Comparison of ENCODE assay signal across 10 cellular contexts in genomic region chr1:229204863-229205777, GRCh38.
DNase-seq lines count a peak whose midpoint lies in the region; ATAC-seq and TF ChIP-seq lines count a peak whose summit lies in the region.
"Had no signal": no experiment of that assay in that cellular context is flagged by ENCODE, and none has a peak within 500 bp of the region (broad histone marks: within the 10 kb centered on the region; RNA-seq: fewer than 3 reads in every experiment).

No MANE protein-coding gene starts in this region.

- peaks cover 36% of the 10 kb centered on the region for H3K4me1 Mint-ChIP-seq in activated T-cell treated with anti-CD3 and anti-CD28 coated beads, Interleukin-2, amount 50 U/mL, for 72 hours (ENCODE audit: low read depth)

- peak overlapping the region; percentile 27 to 62 for H3K4me3 Mint-ChIP-seq in activated T-cell treated with anti-CD3 and anti-CD28 coated beads, Interleukin-2, amount 50 U/mL, for 72 hours

- 66 to 75% (median 70%) methylated on average over 16 to 17 of the region's 17 CpGs for WGBS in stomach, 5 donors

- H3K9me3 ChIP-seq in right atrium auricular region (no peaks in the 10 kb centered on the region), stomach (no peaks in the 10 kb centered on the region)

- TF ChIP-seq EP300 in stomach (IDR thresholded peaks at IDR 0.05): no peak

- H3K4me1 ChIP-seq in right atrium auricular region: peaks cover 0 to 21% of the 10 kb centered on the region in 2 donors
- H3K4me1 ChIP-seq in stomach: peaks cover 9 to 61% (median 22%) of the 10 kb centered on the region in 4 donors

- peak; percentile 56 to 57 for ATAC-seq in activated T-cell treated with anti-CD3 and anti-CD28 coated beads, Interleukin-2, amount 50 U/mL, for 72 hours (replicated peaks in 1 of 2)
- ATAC-seq in HG03520 (IDR thresholded peaks at IDR 0.05; ENCODE audit: unreplicated experiment) (no peak), HG03159 (IDR thresholded peaks at IDR 0.05; ENCODE audit: unreplicated experiment) (no peak)

- DNase-seq in NCI-H1694 (lab: John Stamatoyannopoulos, UW) (peak; percentile 12), NCI-H1694 treated with DMSO at 0.1 percent for 48 hours (lab: John Stamatoyannopoulos, UW) (no peak), right atrium auricular region (ENCODE audit: low spot score) (no peak), stomach (no peak), COR-L47 (lab: John Stamatoyannopoulos, UW) (no peak)
- DNase-seq in activated T-cell treated with anti-CD3 and anti-CD28 coated beads, Interleukin-2, amount 50 U/mL, for 72 hours: no peak
- DNase-seq: 8988T; effector CD4-positive, alpha-beta T cell had no signal

- H3K4me3 ChIP-seq in right atrium auricular region: no peak overlapping the region
- no peak overlapping the region for H3K4me3 ChIP-seq in stomach

- H3K27me3 Mint-ChIP-seq in activated T-cell treated with anti-CD3 and anti-CD28 coated beads, Interleukin-2, amount 50 U/mL, for 72 hours (ENCODE audit: low read depth): peaks cover 13% of the 10 kb centered on the region

- no peak overlapping the region for H3K27ac Mint-ChIP-seq in activated T-cell treated with anti-CD3 and anti-CD28 coated beads, Interleukin-2, amount 50 U/mL, for 72 hours

- H3K27ac ChIP-seq in right atrium auricular region: peak overlapping the region; percentile 64 to 70
- H3K27ac ChIP-seq in stomach: peak overlapping the region in 4 of 5 donors; percentile 25 to 84 (median 64)

- no peaks in the 10 kb centered on the region for H3K36me3 Mint-ChIP-seq in activated T-cell treated with anti-CD3 and anti-CD28 coated beads, Interleukin-2, amount 50 U/mL, for 72 hours (ENCODE audit: insufficient read depth in 2 of 2)

- TF ChIP-seq POLR2A in stomach (IDR thresholded peaks at IDR 0.05): no peak

- no peaks in the 10 kb centered on the region for H3K27me3 ChIP-seq in right atrium auricular region
- no peaks in the 10 kb centered on the region for H3K27me3 ChIP-seq in stomach

- no peaks in the 10 kb centered on the region for H3K9me3 Mint-ChIP-seq in activated T-cell treated with anti-CD3 and anti-CD28 coated beads, Interleukin-2, amount 50 U/mL, for 72 hours

- intact Hi-C loops in stomach (cut with DNase I; ENCODE audit: low total_unique reads): no loop called here

- TF ChIP-seq CTCF in right atrium auricular region (IDR thresholded peaks at IDR 0.05) (no peak), stomach (IDR thresholded peaks at IDR 0.05) (no peak)

- H3K36me3 ChIP-seq in right atrium auricular region: no peaks in the 10 kb centered on the region
- no peaks in the 10 kb centered on the region for H3K36me3 ChIP-seq in stomach

Comparison
In these comparisons a context has a peak if more than half of its experiments do, and no peak if none do; other contexts are left out.
1. ATAC-seq: peak in activated T-cell treated with anti-CD3 and anti-CD28 coated beads, Interleukin-2, amount 50 U/mL, for 72 hours (2 of 2); none in HG03520 (single experiment) and HG03159 (single experiment).